In the genomic region with DNA sequence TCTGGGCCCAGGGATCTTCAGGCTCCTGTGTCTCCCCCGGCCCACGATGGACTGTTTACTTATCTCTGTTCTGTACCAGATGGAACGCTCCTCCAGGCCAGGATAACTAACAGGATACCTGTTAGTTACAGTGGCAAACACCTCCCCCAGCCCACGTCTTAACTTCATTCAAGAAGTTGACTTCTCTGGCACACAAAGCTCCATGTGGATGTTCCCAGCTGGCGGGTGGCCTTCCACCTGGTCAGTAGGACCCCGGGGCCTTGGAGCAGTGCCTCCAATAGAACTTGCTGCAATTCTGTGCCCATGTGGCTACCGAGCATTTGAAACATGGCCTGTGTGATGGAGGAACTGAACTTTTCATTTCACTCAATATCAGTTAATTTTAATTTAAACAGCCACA, we compare ENCODE assay signal across 33 cellular contexts.
"Had no signal": no experiment of that assay in that cellular context is flagged by ENCODE, and none has a peak within 500 bp of the region (broad histone marks: within the 10 kb centered on the region; RNA-seq: fewer than 3 reads in every experiment).

No MANE protein-coding gene starts in this region.

- H3K9me3 ChIP-seq: body of pancreas, heart right ventricle had no signal

- H3K9me3 Mint-ChIP-seq: activated B cell treated with CpG ODN at 0.5 μM for 24 hours; activated CD8-positive, alpha-beta T cell treated with anti-CD3 and anti-CD28 coated beads for 36 hours; activated naive CD4-positive, alpha-beta T cell treated with anti-CD3 and anti-CD28 coated beads for 36 hours; activated naive CD4-positive, alpha-beta T cell treated with anti-CD3 and anti-CD28 coated beads, Interleukin-2, amount 50 U/mL, for 72 hours; activated T-cell treated with anti-CD3 and anti-CD28 coated beads, Interleukin-2, amount 50 U/mL, for 4 hours; activated T-helper 17 cell treated with anti-CD3 and anti-CD28 coated beads, Interleukin-2, amount 50 U/mL, for 72 hours; dendritic cell treated with granulocyte-macrophage colony-stimulating factor and Interleukin-4, amounts not matched to agents 40 ng/mL and 50 ng/mL, for 4 days; endodermal cell; T-helper 2 cell treated with Interferon-gamma antibody and Interleukin-4, amounts not matched to agents 5 μg/mL and 100 μg/mL, for 36 hours had no signal

- H3K27ac ChIP-seq: body of pancreas, cardiac muscle cell, coronary artery, dorsolateral prefrontal cortex, heart right ventricle, WERI-Rb-1 had no signal

- ATAC-seq: activated CD4-positive, CD25-positive, alpha-beta regulatory T cell treated with anti-CD3 and anti-CD28 coated beads, Interleukin-2, amount 50 U/mL, for 24 hours; activated CD8-positive, alpha-beta T cell treated with anti-CD3 and anti-CD28 coated beads for 36 hours; activated naive CD4-positive, alpha-beta T cell treated with anti-CD3 and anti-CD28 coated beads, Interleukin-2, amount 50 U/mL, for 72 hours; activated T-cell treated with anti-CD3 and anti-CD28 coated beads, Interleukin-2, amount 50 U/mL, for 4 hours; activated T-helper 17 cell treated with anti-CD3 and anti-CD28 coated beads, Interleukin-2, amount 50 U/mL, for 72 hours; body of pancreas; esophagus mucosa; heart right ventricle; T-helper 17 cell had no signal

- H3K36me3 ChIP-seq: cardiac muscle cell, heart right ventricle, WERI-Rb-1 had no signal

- H3K4me1 Mint-ChIP-seq: activated B cell treated with CpG ODN at 0.5 μM for 24 hours; activated T-helper 17 cell treated with anti-CD3 and anti-CD28 coated beads, Interleukin-2, amount 50 U/mL, for 72 hours had no signal

- H3K4me3 Mint-ChIP-seq: activated B cell treated with CpG ODN at 0.5 μM for 24 hours; activated CD8-positive, alpha-beta T cell treated with anti-CD3 and anti-CD28 coated beads for 36 hours; activated naive CD4-positive, alpha-beta T cell treated with anti-CD3 and anti-CD28 coated beads for 36 hours; activated T-cell treated with anti-CD3 and anti-CD28 coated beads, Interleukin-2, amount 50 U/mL, for 4 hours; activated T-helper 17 cell treated with anti-CD3 and anti-CD28 coated beads, Interleukin-2, amount 50 U/mL, for 72 hours; dendritic cell treated with granulocyte-macrophage colony-stimulating factor and Interleukin-4, amounts not matched to agents 40 ng/mL and 50 ng/mL, for 4 days; endodermal cell; T-helper 17 cell; T-helper 2 cell treated with Interferon-gamma antibody and Interleukin-4, amounts not matched to agents 5 μg/mL and 100 μg/mL, for 36 hours had no signal

- H3K4me3 ChIP-seq: body of pancreas, cardiac muscle cell, coronary artery, dorsolateral prefrontal cortex, heart right ventricle had no signal

- H3K27ac Mint-ChIP-seq: activated B cell treated with CpG ODN at 0.5 μM for 24 hours; activated CD8-positive, alpha-beta T cell treated with anti-CD3 and anti-CD28 coated beads for 36 hours; activated naive CD4-positive, alpha-beta T cell treated with anti-CD3 and anti-CD28 coated beads for 36 hours; activated naive CD4-positive, alpha-beta T cell treated with anti-CD3 and anti-CD28 coated beads, Interleukin-2, amount 50 U/mL, for 72 hours; activated T-helper 17 cell treated with anti-CD3 and anti-CD28 coated beads, Interleukin-2, amount 50 U/mL, for 72 hours; dendritic cell treated with granulocyte-macrophage colony-stimulating factor and Interleukin-4, amounts not matched to agents 40 ng/mL and 50 ng/mL, for 4 days; endodermal cell; T-helper 17 cell; T-helper 2 cell treated with Interferon-gamma antibody and Interleukin-4, amounts not matched to agents 5 μg/mL and 100 μg/mL, for 36 hours had no signal

- H3K27me3 ChIP-seq: body of pancreas, heart right ventricle had no signal

- DNase-seq: activated B cell treated with CpG ODN at 0.5 μM for 24 hours; activated CD4-positive, alpha-beta T cell treated with anti-CD3 and anti-CD28 coated beads for 48 hours; activated CD4-positive, alpha-beta T cell treated with anti-CD3 and anti-CD28 coated beads, Interleukin-2, amount 50 U/mL, for 1 hour; activated CD4-positive, alpha-beta T cell treated with anti-CD3 and anti-CD28 coated beads, Interleukin-2, amount 50 U/mL, for 48 hours; activated CD8-positive, alpha-beta memory T cell treated with anti-CD3 and anti-CD28 coated beads for 24 hours; activated CD8-positive, alpha-beta T cell treated with anti-CD3 and anti-CD28 coated beads for 36 hours; activated effector memory CD4-positive, alpha-beta T cell treated with Interleukin-2 at 50 U/mL for 16 hours; activated gamma-delta T cell treated with Interleukin-2 at 50 U/mL for 16 hours; activated naive CD4-positive, alpha-beta T cell treated with anti-CD3 and anti-CD28 coated beads for 36 hours; activated T-cell treated with anti-CD3 and anti-CD28 coated beads, Interleukin-2, amount 50 U/mL, for 4 hours; amniotic stem cell; anterior cingulate cortex; body of pancreas; central memory CD4-positive, alpha-beta T cell; cerebellar nuclear complex; dorsolateral prefrontal cortex; effector memory CD4-positive, alpha-beta T cell; endodermal cell; foreskin fibroblast; glutamatergic neuron; heart right ventricle; T-helper 1 cell; T-helper 17 cell; T1000; WERI-Rb-1 had no signal

- H3K36me3 Mint-ChIP-seq: activated naive CD4-positive, alpha-beta T cell treated with anti-CD3 and anti-CD28 coated beads, Interleukin-2, amount 50 U/mL, for 72 hours had no signal
